Comparison of ENCODE assay signal across 9 cellular contexts in genomic region chr19:45646345-45646698, GRCh38. TPM values are rescaled to one million over a fixed set of nuclear protein-coding genes. Genes with fewer than 3 reads are reported as not detected.
A peak's percentile ranks its signal among the peaks of the same experiment; 100 is the strongest.
DNase-seq lines count a peak whose midpoint lies in the region; ATAC-seq and TF ChIP-seq lines count a peak whose summit lies in the region.
"Had no signal": no experiment of that assay in that cellular context is flagged by ENCODE, and none has a peak within 500 bp of the region (broad histone marks: within the 10 kb centered on the region; RNA-seq: fewer than 3 reads in every experiment).

No MANE protein-coding gene starts in this region.

- no peak for TF ChIP-seq POLR2A in esophagus squamous epithelium (IDR thresholded peaks at IDR 0.05)

- H3K9me3 ChIP-seq in esophagus squamous epithelium = no peaks in the 10 kb centered on the region

- no peak for TF ChIP-seq CTCF in esophagus squamous epithelium (IDR thresholded peaks at IDR 0.05)

- intact Hi-C loops in esophagus squamous epithelium (cut with DNase I) = loop anchor here (10.0 kb wide), 1 partner anchor 122 kb away; no protein-coding TSS in a partner anchor

- H3K4me3 ChIP-seq in esophagus squamous epithelium = peak overlapping the region in 3 of 4 donors; percentile 33 to 66 (median 37)

- H3K27me3 ChIP-seq in esophagus squamous epithelium = peaks cover 0 to 39% (median 6%) of the 10 kb centered on the region in 4 donors

- no peak for DNase-seq in activated T-cell treated with anti-CD3 and anti-CD28 coated beads, Interleukin-2, amount 50 U/mL, for 24 hours
- DNase-seq in activated T-cell treated with anti-CD3 and anti-CD28 coated beads for 4 hours (no peak), T-cell (no peak), esophagus squamous epithelium (lab: John Stamatoyannopoulos, UW) (no peak), NAMALWA (ENCODE audit: low spot score) (no peak), HuH-7 (ENCODE audit: low spot score) (no peak)
- DNase-seq in stimulated activated naive B cell treated with anti-CD40 and anti-IgM and Interleukin-4, amounts not matched to agents 10 μg/mL and 1 μg/mL and 100 μg/mL, for 72 hours = no peak

- H3K36me3 Mint-ChIP-seq in activated T-cell treated with anti-CD3 and anti-CD28 coated beads, Interleukin-2, amount 50 U/mL, for 24 hours (ENCODE audit: low read depth) = peaks cover 8% of the 10 kb centered on the region
- no peaks in the 10 kb centered on the region for H3K36me3 Mint-ChIP-seq in T-cell
- H3K36me3 Mint-ChIP-seq in stimulated activated naive B cell treated with anti-CD40 and anti-IgM and Interleukin-4, amounts not matched to agents 10 μg/mL and 1 μg/mL and 100 μg/mL, for 72 hours = peaks cover 0 to 1% of the 10 kb centered on the region in 2 donors

- CTCF ChIA-PET in T-cell (lab: Charles Lee) = interaction anchor here in 1 of 2 donors (0.7 to 1.8 kb wide), 6 partner anchors 19 to 207 kb away, joined by 3 to 6 read pairs (median 3); partner anchors contain the start of gene QPCTL

- peaks cover under 1% of the 10 kb centered on the region for H3K9me3 Mint-ChIP-seq in activated T-cell treated with anti-CD3 and anti-CD28 coated beads, Interleukin-2, amount 50 U/mL, for 24 hours
- no peaks in the 10 kb centered on the region for H3K9me3 Mint-ChIP-seq in T-cell
- H3K9me3 Mint-ChIP-seq in stimulated activated naive B cell treated with anti-CD40 and anti-IgM and Interleukin-4, amounts not matched to agents 10 μg/mL and 1 μg/mL and 100 μg/mL, for 72 hours = peaks cover 0 to under 1% of the 10 kb centered on the region in 2 donors

- no peak overlapping the region for H3K27ac ChIP-seq in esophagus squamous epithelium
- H3K27ac ChIP-seq: C4-2B had no signal

- 7 to 14% methylated on average over 8 of the region's 9 CpGs for WGBS in esophagus squamous epithelium, 2 donors

- peaks cover 35% of the 10 kb centered on the region for H3K4me1 Mint-ChIP-seq in activated T-cell treated with anti-CD3 and anti-CD28 coated beads, Interleukin-2, amount 50 U/mL, for 24 hours (ENCODE audit: low read depth)
- peaks cover 29 to 34% (median 34%) of the 10 kb centered on the region in 3 donors for H3K4me1 Mint-ChIP-seq in T-cell
- H3K4me1 Mint-ChIP-seq in stimulated activated naive B cell treated with anti-CD40 and anti-IgM and Interleukin-4, amounts not matched to agents 10 μg/mL and 1 μg/mL and 100 μg/mL, for 72 hours = peaks cover 27 to 48% of the 10 kb centered on the region in 2 donors

- ATAC-seq in T-cell (replicated peaks in 1 of 4) = no peak
- no peak for ATAC-seq in stimulated activated naive B cell treated with anti-CD40 and anti-IgM and Interleukin-4, amounts not matched to agents 10 μg/mL and 1 μg/mL and 100 μg/mL, for 72 hours (replicated peaks)
- no peak for ATAC-seq in HG03520 (IDR thresholded peaks at IDR 0.05; ENCODE audit: unreplicated experiment)

- peak overlapping the region; percentile 77 for H3K27ac Mint-ChIP-seq in activated T-cell treated with anti-CD3 and anti-CD28 coated beads, Interleukin-2, amount 50 U/mL, for 24 hours
- peak overlapping the region in 1 of 2 donors; percentile 34 for H3K27ac Mint-ChIP-seq in T-cell
- H3K27ac Mint-ChIP-seq in stimulated activated naive B cell treated with anti-CD40 and anti-IgM and Interleukin-4, amounts not matched to agents 10 μg/mL and 1 μg/mL and 100 μg/mL, for 72 hours = peak overlapping the region; percentile 37

- H3K27me3 Mint-ChIP-seq in activated T-cell treated with anti-CD3 and anti-CD28 coated beads, Interleukin-2, amount 50 U/mL, for 24 hours = peaks cover 5% of the 10 kb centered on the region
- H3K27me3 Mint-ChIP-seq in T-cell = peaks cover 0 to 4% of the 10 kb centered on the region in 2 donors
- peaks cover 26 to 27% of the 10 kb centered on the region in 2 donors for H3K27me3 Mint-ChIP-seq in stimulated activated naive B cell treated with anti-CD40 and anti-IgM and Interleukin-4, amounts not matched to agents 10 μg/mL and 1 μg/mL and 100 μg/mL, for 72 hours

- POLR2A ChIA-PET in T-cell (lab: Charles Lee) = interaction anchor here (0.6 to 1.6 kb wide), 4 partner anchors 8 to 189 kb away, joined by 3 to 6 read pairs (median 4); partner anchors contain the start of gene GIPR (in 1 of the 2)

- peak overlapping the region; percentile 76 for H3K4me3 Mint-ChIP-seq in activated T-cell treated with anti-CD3 and anti-CD28 coated beads, Interleukin-2, amount 50 U/mL, for 24 hours
- peak overlapping the region; percentile 73 to 78 (median 75) for H3K4me3 Mint-ChIP-seq in T-cell
- H3K4me3 Mint-ChIP-seq in stimulated activated naive B cell treated with anti-CD40 and anti-IgM and Interleukin-4, amounts not matched to agents 10 μg/mL and 1 μg/mL and 100 μg/mL, for 72 hours = peak overlapping the region; percentile 69 to 86

- H3K36me3 ChIP-seq in esophagus squamous epithelium = no peaks in the 10 kb centered on the region

- peaks cover 28 to 42% (median 32%) of the 10 kb centered on the region in 3 donors for H3K4me1 ChIP-seq in esophagus squamous epithelium

RNA-seq across cellular contexts. Expression of gene EML2, which starts 7.1 kb away (rescaled TPM):
- total RNA-seq in T-cell (10 to 100 TPM; 63.7 to 90.5 (median 74.1) TPM), esophagus squamous epithelium (100 to 1,000 TPM in 1 of 4 donors, 10 to 100 TPM in 3; 38.6 to 617 (median 58.3) TPM)

RNA-seq across cellular contexts. Expression of gene GIPR, which starts 21.7 kb away (rescaled TPM):
- total RNA-seq in T-cell (10 to 100 TPM in 1 of 5 donors, 1 to 10 TPM in 4; 6.9 to 10.8 (median 7.1) TPM), esophagus squamous epithelium (1 to 10 TPM in 1 of 4 donors, under 1 TPM in 3; 0.44 to 1.1 (median 0.63) TPM)

RNA-seq across cellular contexts. Expression of gene GPR4, which starts 44.3 kb away (rescaled TPM):
- total RNA-seq in T-cell (under 1 TPM in 1 of 5 donors, not detected in 4; 0.20 TPM), esophagus squamous epithelium (1 to 10 TPM in 3 of 4 donors, under 1 TPM in 1; 0.76 to 1.4 (median 1.2) TPM)

RNA-seq across cellular contexts. Expression of gene SNRPD2, which starts 45.4 kb away (rescaled TPM):
- total RNA-seq in T-cell (100 to 1,000 TPM; 375 to 450 (median 395) TPM), esophagus squamous epithelium (100 to 1,000 TPM; 131 to 240 (median 186) TPM)

RNA-seq across cellular contexts. Expression of gene QPCTL, which starts 46.1 kb away (rescaled TPM):
- total RNA-seq in T-cell (10 to 100 TPM in 3 of 5 donors, 1 to 10 TPM in 2; 5.4 to 13.7 (median 10.3) TPM), esophagus squamous epithelium (1 to 10 TPM; 3.3 to 6.9 (median 5.5) TPM)
